Comparison of ENCODE assay signal across 9 cellular contexts in genomic region chr7:30665043-30665442, GRCh38. TPM values are rescaled to one million over a fixed set of nuclear protein-coding genes. Genes with fewer than 3 reads are reported as not detected.
"Had no signal": no experiment of that assay in that cellular context is flagged by ENCODE, and none has a peak within 500 bp of the region (broad histone marks: within the 10 kb centered on the region; RNA-seq: fewer than 3 reads in every experiment).

No MANE protein-coding gene starts in this region.

- ATAC-seq: GM23338 had no signal

- H3K4me2 ChIP-seq: GM23338 had no signal

- FAIRE-seq: H1, H54, HTR-8/SVneo had no signal

- H2AFZ ChIP-seq: GM23338 had no signal

- H3K4me3 Mint-ChIP-seq: GM23338, H9 had no signal

- H3K9me3 Mint-ChIP-seq: GM23338, H9 had no signal

- DNase-seq: H9, HCEC 1CT, IMR-90, KBM-7 had no signal

- H3K27ac Mint-ChIP-seq: GM23338, H9 had no signal

- H3K4me3 ChIP-seq: GM23338 had no signal

RNA-seq across cellular contexts. Expression of gene CRHR2, which starts 17.2 kb away (rescaled TPM):
- total RNA-seq: HT-29, IMR-90 had no signal
- polyA plus RNA-seq: IMR-90 had no signal
